Comparison of ENCODE assay signal across 19 cellular contexts in genomic region chr6:136117081-136117480, GRCh38.
"Had no signal": no experiment of that assay in that cellular context is flagged by ENCODE, and none has a peak within 500 bp of the region (broad histone marks: within the 10 kb centered on the region; RNA-seq: fewer than 3 reads in every experiment).

No MANE protein-coding gene starts in this region.

- H3K4me1 ChIP-seq: colonic mucosa had no signal

- H3K27me3 Mint-ChIP-seq: activated naive CD8-positive, alpha-beta T cell; progenitor cell of endocrine pancreas had no signal

- H3K27me3 ChIP-seq: colonic mucosa, esophagus squamous epithelium, left lung, suprapubic skin, tibial nerve had no signal

- H3K9me3 ChIP-seq: colonic mucosa, esophagus squamous epithelium, left lung, spleen, suprapubic skin, tibial nerve had no signal

- H3K4me3 Mint-ChIP-seq: activated naive CD8-positive, alpha-beta T cell; activated T-cell treated with anti-CD3 and anti-CD28 coated beads, Interleukin-2, amount 50 U/mL, for 24 hours; activated T-helper 17 cell treated with anti-CD3 and anti-CD28 coated beads, Interleukin-2, amount 50 U/mL, for 72 hours; natural killer cell had no signal

- DNase-seq: activated CD8-positive, alpha-beta memory T cell treated with anti-CD3 and anti-CD28 coated beads for 24 hours; activated CD8-positive, alpha-beta memory T cell treated with anti-CD3 and anti-CD28 coated beads, Interleukin-2, amount 50 U/mL, for 4 hours; activated naive CD4-positive, alpha-beta T cell; activated T-cell treated with anti-CD3 and anti-CD28 coated beads, Interleukin-2, amount 50 U/mL, for 24 hours; colonic mucosa; esophagus squamous epithelium; kidney glomerular epithelial cell; left lung; midbrain; natural killer cell; spleen; stimulated activated CD4-positive, alpha-beta T cell treated with anti-CD3 and anti-CD28 coated beads, Interleukin-4, amount 100 ng/mL, for 24 hours; stimulated activated naive CD8-positive, alpha-beta T cell treated with anti-CD3 and anti-CD28 coated beads, Interleukin-15, Interleukin-2, amounts not matched to agents 100 U/mL and 50 U/mL, for 24 hours; T-helper 1 cell had no signal

- H3K36me3 Mint-ChIP-seq: activated naive CD8-positive, alpha-beta T cell; natural killer cell had no signal

- ATAC-seq: activated T-helper 17 cell treated with anti-CD3 and anti-CD28 coated beads, Interleukin-2, amount 50 U/mL, for 72 hours; left lung; natural killer cell; stimulated activated naive CD8-positive, alpha-beta T cell treated with anti-CD3 and anti-CD28 coated beads, Interleukin-15, Interleukin-2, amounts not matched to agents 100 U/mL and 50 U/mL, for 24 hours had no signal

- H3K9me3 Mint-ChIP-seq: activated T-cell treated with anti-CD3 and anti-CD28 coated beads, Interleukin-2, amount 50 U/mL, for 24 hours; activated T-helper 17 cell treated with anti-CD3 and anti-CD28 coated beads, Interleukin-2, amount 50 U/mL, for 72 hours; natural killer cell had no signal

- H3K27ac Mint-ChIP-seq: activated naive CD8-positive, alpha-beta T cell; activated T-cell treated with anti-CD3 and anti-CD28 coated beads, Interleukin-2, amount 50 U/mL, for 24 hours; activated T-helper 17 cell treated with anti-CD3 and anti-CD28 coated beads, Interleukin-2, amount 50 U/mL, for 72 hours; natural killer cell; progenitor cell of endocrine pancreas had no signal

- H3K36me3 ChIP-seq: colonic mucosa, esophagus squamous epithelium, left lung, spleen, suprapubic skin, tibial nerve had no signal

- H3K4me3 ChIP-seq: colonic mucosa, esophagus squamous epithelium, left lung, spleen, suprapubic skin, tibial nerve had no signal

- H3K4me1 Mint-ChIP-seq: activated T-helper 17 cell treated with anti-CD3 and anti-CD28 coated beads, Interleukin-2, amount 50 U/mL, for 72 hours; natural killer cell had no signal

- H3K27ac ChIP-seq: colonic mucosa, esophagus squamous epithelium, left lung, spleen, suprapubic skin, tibial nerve had no signal
